Comparison of ENCODE assay signal across 1 cellular context in genomic region chr3:136305879-136306278, GRCh38.
TF ChIP-seq lines count a peak whose summit lies in the region.

No MANE protein-coding gene starts in this region.

TF ChIP-seq in WTC11, 78 proteins besides CTCF, POLR2A, EP300 and RAD21 (continued from another document):
- TF ChIP-seq E2F4 (CRISPR knock-in tag; IDR thresholded peaks at IDR 0.05; ENCODE audit: borderline replicate concordance, low read depth) (no peak), ATF2 (CRISPR knock-in tag; IDR thresholded peaks at IDR 0.05; ENCODE audit: borderline replicate concordance, low read depth) (no peak), EMX1 (CRISPR knock-in tag; IDR thresholded peaks at IDR 0.05) (no peak), ZNF121 (CRISPR knock-in tag; IDR thresholded peaks at IDR 0.05) (no peak), ZNF232 (CRISPR knock-in tag; IDR thresholded peaks at IDR 0.05) (no peak), CDX4 (CRISPR knock-in tag; IDR thresholded peaks at IDR 0.05; ENCODE audit: borderline replicate concordance) (no peak), ZSCAN18 (CRISPR knock-in tag; IDR thresholded peaks at IDR 0.05) (no peak), CBFB (CRISPR knock-in tag; IDR thresholded peaks at IDR 0.05; ENCODE audit: low read depth) (no peak), NFATC4 (CRISPR knock-in tag; IDR thresholded peaks at IDR 0.05) (no peak), JAZF1 (CRISPR knock-in tag; IDR thresholded peaks at IDR 0.05) (no peak), NFE2L1 (CRISPR knock-in tag; IDR thresholded peaks at IDR 0.05) (no peak)
TF ChIP-seq in WTC11: peak in this region for 0.
